9 cellular contexts compared by ENCODE assay signal in the genomic region with DNA sequence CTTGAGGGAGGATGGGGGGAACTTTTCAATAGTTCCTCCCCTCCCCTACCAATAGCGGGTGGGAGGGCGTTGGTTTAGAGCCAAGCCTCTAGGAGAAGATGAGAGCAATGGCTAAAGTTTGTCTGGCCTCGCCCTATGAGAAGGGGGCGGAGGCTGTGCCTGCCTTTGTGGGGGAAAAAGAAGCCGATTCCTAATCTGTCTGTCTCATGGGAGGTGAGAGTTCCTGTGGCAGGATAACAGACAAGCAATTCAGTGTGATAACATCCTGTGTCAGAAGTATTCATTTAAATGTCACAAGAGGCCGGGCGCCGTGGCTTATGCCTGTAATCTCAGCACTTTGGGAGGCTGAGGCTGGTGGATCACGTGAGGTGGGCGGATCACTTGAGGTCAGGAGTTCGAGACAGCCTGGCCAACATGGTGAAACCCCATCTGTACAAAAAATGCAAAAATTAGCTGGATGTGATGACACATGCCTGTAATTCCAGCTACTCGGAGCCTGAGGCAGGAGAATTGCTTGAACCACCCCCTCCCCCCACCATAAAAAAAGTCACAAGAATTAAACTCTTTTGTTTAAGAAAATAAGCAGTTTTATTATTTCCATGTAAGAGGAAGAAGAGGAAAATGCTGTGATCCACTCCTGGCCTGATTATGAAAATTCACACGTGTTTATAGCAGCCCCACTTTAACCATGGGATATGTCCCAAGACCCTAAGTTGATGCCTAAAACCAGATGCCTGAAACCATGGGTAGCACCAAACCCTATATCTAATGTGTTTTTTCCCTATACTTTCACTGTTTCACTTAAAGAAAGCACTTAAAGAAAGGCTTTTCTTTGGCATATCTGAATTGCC. TPM values are rescaled to one million over a fixed set of nuclear protein-coding genes. Genes with fewer than 3 reads are reported as not detected.
DNase-seq lines count a peak whose midpoint lies in the region; ATAC-seq and TF ChIP-seq lines count a peak whose summit lies in the region.
"Had no signal": no experiment of that assay in that cellular context is flagged by ENCODE, and none has a peak within 500 bp of the region (broad histone marks: within the 10 kb centered on the region; RNA-seq: fewer than 3 reads in every experiment).

No MANE protein-coding gene starts in this region.

- no peak for TF ChIP-seq CTCF in CD4-positive, alpha-beta T cell (IDR thresholded peaks at IDR 0.05)
- TF ChIP-seq CTCF in GM23338 (conservative IDR thresholded peaks at IDR 0.05; ENCODE audit: low read depth in 2 of 2) (no peak), osteoblast (IDR thresholded peaks at IDR 0.05; ENCODE audit: extremely low read depth, low read depth, low read length) (no peak), thoracic aorta (IDR thresholded peaks at IDR 0.05) (no peak)

- peaks cover 7% of the 10 kb centered on the region; the same call in 1 of the 2 replicates for H3F3A ChIP-seq in GM23338 (replicated peaks; ENCODE audit: low read depth)

- intact Hi-C loops in CD4-positive, alpha-beta T cell (cut with DNase I, micrococcal nuclease), result loop anchor here (1.0 to 10.0 kb wide), 6 partner anchors 66 to 500 kb away; a partner anchor contains a TSS

- peak overlapping the region; percentile 88 for H3K4me3 ChIP-seq in GM23338
- H3K4me3 ChIP-seq in osteoblast (ENCODE audit: insufficient read depth, low read length), result peak overlapping the region; percentile 91
- H3K4me3 ChIP-seq in thoracic aorta, result peak overlapping the region; percentile 94

- H3K4me1 ChIP-seq in GM23338 (ENCODE audit: insufficient read depth) (peaks cover 19% of the 10 kb centered on the region; the same call in 1 of the 2 replicates), osteoblast (ENCODE audit: insufficient read depth, low read length) (peaks cover 25% of the 10 kb centered on the region), thoracic aorta (ENCODE audit: control insufficient read depth in 1 of 2, low read depth in 2 of 2) (peaks cover 8 to 31% of the 10 kb centered on the region in 2 donors)

- no peaks in the 10 kb centered on the region for H3K9me3 ChIP-seq in CD4-positive, alpha-beta T cell (ENCODE audit: control insufficient read depth, low read length)
- H3K9me3 ChIP-seq in osteoblast (ENCODE audit: low read depth, low read length), result no peaks in the 10 kb centered on the region
- H3K9me3 ChIP-seq in thoracic aorta, result no peaks in the 10 kb centered on the region

- no peaks in the 10 kb centered on the region for H3K27me3 ChIP-seq in CD4-positive, alpha-beta T cell (ENCODE audit: control insufficient read depth, insufficient read depth, low read length)
- H3K27me3 ChIP-seq in GM23338 (ENCODE audit: insufficient read depth) (peaks cover 11% of the 10 kb centered on the region; the same call in 1 of the 2 replicates), osteoblast (ENCODE audit: insufficient read depth, low read length) (no peaks in the 10 kb centered on the region), thoracic aorta (replicated peaks; ENCODE audit: insufficient read depth) (no peaks in the 10 kb centered on the region)

- H4K20me1 ChIP-seq in GM23338 (replicated peaks; ENCODE audit: insufficient read depth) (no peaks in the 10 kb centered on the region), osteoblast (ENCODE audit: insufficient read depth, low read length) (peaks cover 35% of the 10 kb centered on the region)

- DNase-seq in CD4-positive, alpha-beta T cell, result peak; percentile 62 to 81 (median 78)
- DNase-seq in GM23338 (ENCODE audit: low spot score) (peak; percentile 52), NCI-H69 (lab: John Stamatoyannopoulos, UW) (peak; percentile 26), fibroblast of peridontal ligament (ENCODE audit: extremely low read depth) (peak; percentile 92), osteoblast (ENCODE audit: insufficient read length, low spot score, missing footprints) (peak; percentile 55), thoracic aorta (ENCODE audit: low spot score) (peak; percentile 63), NCI-H748 treated with DMSO at 0.1 percent for 48 hours (lab: John Stamatoyannopoulos, UW) (no peak)
- peak; percentile 80 for DNase-seq in activated T-cell treated with anti-CD3 and anti-CD28 coated beads, Interleukin-2, amount 50 U/mL, for 1 hour

- H3K27me3 Mint-ChIP-seq in CD4-positive, alpha-beta T cell, result no peaks in the 10 kb centered on the region
- peaks cover 12% of the 10 kb centered on the region for H3K27me3 Mint-ChIP-seq in GM23338 (ENCODE audit: insufficient read depth, low read depth, poor library complexity)

- H3K27ac ChIP-seq in CD4-positive, alpha-beta T cell (ENCODE audit: low read depth, low read length), result peak overlapping the region; percentile 99
- H3K27ac ChIP-seq in GM23338 (ENCODE audit: low read depth), result no peak overlapping the region
- peak overlapping the region; percentile 90 for H3K27ac ChIP-seq in osteoblast (ENCODE audit: low read depth, low read length)
- H3K27ac ChIP-seq in thoracic aorta, result peak overlapping the region; percentile 94 to 96
- H3K27ac ChIP-seq: HL-60 had no signal

- H3K79me2 ChIP-seq in GM23338 (replicated peaks; ENCODE audit: insufficient read depth) (no peaks in the 10 kb centered on the region), osteoblast (ENCODE audit: insufficient read depth, low read length) (peaks cover 52% of the 10 kb centered on the region)

- H3K4me3 Mint-ChIP-seq in CD4-positive, alpha-beta T cell, result peak overlapping the region; percentile 99
- H3K4me3 Mint-ChIP-seq in GM23338, result peak overlapping the region; percentile 94

- H3K4me1 Mint-ChIP-seq in CD4-positive, alpha-beta T cell (ENCODE audit: low read depth), result peaks cover 63% of the 10 kb centered on the region
- peaks cover 22% of the 10 kb centered on the region for H3K4me1 Mint-ChIP-seq in GM23338

- ATAC-seq in CD4-positive, alpha-beta T cell (ENCODE audit: poor library complexity), result peak; percentile 37
- ATAC-seq in GM23338 (peak; percentile 6), thoracic aorta (ENCODE audit: insufficient number of reproducible peaks, low FRiP score, low read depth) (no peak)

- no peaks in the 10 kb centered on the region for H3K9me3 Mint-ChIP-seq in CD4-positive, alpha-beta T cell
- no peaks in the 10 kb centered on the region for H3K9me3 Mint-ChIP-seq in GM23338

- H3K36me3 Mint-ChIP-seq in CD4-positive, alpha-beta T cell (ENCODE audit: low read depth), result peaks cover 89% of the 10 kb centered on the region
- no peaks in the 10 kb centered on the region for H3K36me3 Mint-ChIP-seq in GM23338 (ENCODE audit: low read depth)

- H3K36me3 ChIP-seq in GM23338 (ENCODE audit: insufficient read depth) (no peaks in the 10 kb centered on the region), osteoblast (ENCODE audit: insufficient read depth, low read length) (peaks cover 22% of the 10 kb centered on the region), thoracic aorta (no peaks in the 10 kb centered on the region)

- POLR2A ChIA-PET in CD4-positive, alpha-beta T cell (lab: Charles Lee), result interaction anchor here (0.8 to 10.9 kb wide), 10 partner anchors 9 to 334 kb away, joined by 4 to 440 read pairs (median 52); a partner anchor contains a TSS

- H3K9me2 ChIP-seq in GM23338 (ENCODE audit: insufficient read depth), result no peaks in the 10 kb centered on the region

- CTCF ChIA-PET in CD4-positive, alpha-beta T cell (lab: Charles Lee), result interaction anchor here (0.7 to 4.5 kb wide), 3 partner anchors 30 to 295 kb away, joined by 3 to 14 read pairs (median 5); no protein-coding TSS in a partner anchor

- H3K4me2 ChIP-seq in GM23338, result peak overlapping the region; percentile 95
- peak overlapping the region; percentile 93 for H3K4me2 ChIP-seq in osteoblast (ENCODE audit: insufficient read depth, low read length)

- H2AFZ ChIP-seq in GM23338 (no peak overlapping the region), osteoblast (ENCODE audit: low read length) (peak overlapping the region; percentile 62)

- H3K27ac Mint-ChIP-seq in CD4-positive, alpha-beta T cell, result peak overlapping the region; percentile 100
- no peak overlapping the region for H3K27ac Mint-ChIP-seq in GM23338

TF ChIP-seq in GM23338, 12 proteins besides CTCF, POLR2A, EP300 and RAD21 (continues in another document):
- TF ChIP-seq ZNF114 (CRISPR knock-in tag; IDR thresholded peaks at IDR 0.05), result no peak
- TF ChIP-seq JUNB (IDR thresholded peaks at IDR 0.05; ENCODE audit: unreplicated experiment), result no peak
- no peak for TF ChIP-seq EZH2 (IDR thresholded peaks at IDR 0.05; ENCODE audit: low read depth, unreplicated experiment)
- no peak for TF ChIP-seq STAT1 (IDR thresholded peaks at IDR 0.05; ENCODE audit: unreplicated experiment)
- TF ChIP-seq POLR2AphosphoS5 (IDR thresholded peaks at IDR 0.05; ENCODE audit: low read depth), result no peak
- TF ChIP-seq EZH2phosphoT487 (IDR thresholded peaks at IDR 0.05; ENCODE audit: unreplicated experiment), result no peak
- TF ChIP-seq NANOG (IDR thresholded peaks at IDR 0.05; ENCODE audit: borderline replicate concordance), result no peak
- no peak for TF ChIP-seq ZNF331 (CRISPR knock-in tag; IDR thresholded peaks at IDR 0.05; ENCODE audit: low read depth)

RNA-seq across cellular contexts. Expression of a gene that starts 1.7 kb away (rescaled TPM):
- total RNA-seq in CD4-positive, alpha-beta T cell, result 10 to 100 TPM; 28.5 to 32.7 TPM
- total RNA-seq in GM23338 (2014; rRNA removed; shearing (Covaris generic)), result 6.4 and 8.5 TPM in 2 replicates
- polyA plus RNA-seq in GM23338 (2016; fragmentation: Nextera tagmentation; extraction: Ambion mirVana), result 1.4 and 1.8 TPM in 2 replicates
- total RNA-seq in osteoblast (184 and 211 TPM in 2 replicates), thoracic aorta (10 to 100 TPM; 19.0 to 23.8 TPM)

RNA-seq across cellular contexts. Expression of a gene that starts 50.4 kb away (rescaled TPM):
- total RNA-seq in CD4-positive, alpha-beta T cell, result not detected
- not detected in 2 replicates for total RNA-seq in GM23338 (2014; rRNA removed; shearing (Covaris generic))
- not detected in 2 replicates for polyA plus RNA-seq in GM23338 (2016; fragmentation: Nextera tagmentation; extraction: Ambion mirVana)
- total RNA-seq in osteoblast (not detected in 2 replicates), thoracic aorta (not detected)
